1 cellular context compared by ENCODE assay signal in genomic region chr13:44843403-44843802, GRCh38.
TF ChIP-seq lines count a peak whose summit lies in the region.

No MANE protein-coding gene starts in this region.

TF ChIP-seq in H1, 55 proteins besides CTCF, POLR2A, EP300 and RAD21:
- TF ChIP-seq EZH2 (IDR thresholded peaks at IDR 0.05; ENCODE audit: low read depth, low read length, severe bottlenecking) (no peak), CBX8 (IDR thresholded peaks at IDR 0.05; ENCODE audit: borderline replicate concordance, low read depth, low read length) (no peak), JUND (IDR thresholded peaks at IDR 0.05; ENCODE audit: low read length) (no peak), TBP (IDR thresholded peaks at IDR 0.05; ENCODE audit: low read depth, low read length) (no peak), USF2 (IDR thresholded peaks at IDR 0.05; ENCODE audit: low read length) (no peak), SIRT6 (IDR thresholded peaks at IDR 0.05; ENCODE audit: low read length) (no peak), CHD7 (IDR thresholded peaks at IDR 0.05; ENCODE audit: insufficient replicate concordance, low read length) (no peak), SP4 (IDR thresholded peaks at IDR 0.05; ENCODE audit: low read length) (no peak), BRCA1 (IDR thresholded peaks at IDR 0.05; ENCODE audit: low read depth, low read length) (no peak), SAP30 (IDR thresholded peaks at IDR 0.05; ENCODE audit: insufficient read depth, insufficient replicate concordance, low read length) (no peak), RXRA (IDR thresholded peaks at IDR 0.05; ENCODE audit: insufficient read depth, low read depth, low read length) (no peak), FOSL1 (IDR thresholded peaks at IDR 0.05; ENCODE audit: insufficient read depth, low read depth, low read length) (no peak), MAFK (IDR thresholded peaks at IDR 0.05; ENCODE audit: low read depth, low read length) (no peak), YY1 (IDR thresholded peaks at IDR 0.05; ENCODE audit: low read depth, low read length) (no peak), SP1 (IDR thresholded peaks at IDR 0.05; ENCODE audit: low read depth, low read length) (no peak), KDM5A (IDR thresholded peaks at IDR 0.05; ENCODE audit: low read length) (no peak), ATF2 (IDR thresholded peaks at IDR 0.05; ENCODE audit: low read length) (no peak), HDAC2 (IDR thresholded peaks at IDR 0.05; ENCODE audit: borderline replicate concordance in 1 of 2, low read depth in 2 of 2, low read length in 2 of 2) (no peak)
